Comparison of ENCODE assay signal across 1 cellular context in the genomic region with DNA sequence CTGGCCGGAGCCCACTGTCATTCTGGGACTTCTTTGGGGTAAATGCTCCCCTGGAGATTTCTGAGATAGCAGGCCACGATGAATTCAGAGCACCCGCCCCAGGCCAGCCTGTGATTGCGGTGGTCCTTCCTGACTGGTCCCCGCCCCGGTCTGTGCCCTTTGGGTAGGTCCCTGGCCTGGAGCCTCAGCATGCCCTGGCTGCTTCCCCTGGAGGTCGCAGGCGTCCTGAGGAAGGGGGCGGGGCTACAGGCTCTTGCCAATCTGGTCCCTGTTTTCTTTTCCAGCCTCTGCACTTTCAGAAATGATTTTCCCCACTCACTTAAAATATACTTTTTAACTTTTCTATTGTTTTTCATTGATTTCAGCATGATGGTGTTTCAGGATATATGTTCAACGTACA.
TF ChIP-seq lines count a peak whose summit lies in the region.

No MANE protein-coding gene starts in this region.

TF ChIP-seq in GM23338, 12 proteins besides CTCF, POLR2A, EP300 and RAD21 (continued from another document):
- TF ChIP-seq, protein P1, sequence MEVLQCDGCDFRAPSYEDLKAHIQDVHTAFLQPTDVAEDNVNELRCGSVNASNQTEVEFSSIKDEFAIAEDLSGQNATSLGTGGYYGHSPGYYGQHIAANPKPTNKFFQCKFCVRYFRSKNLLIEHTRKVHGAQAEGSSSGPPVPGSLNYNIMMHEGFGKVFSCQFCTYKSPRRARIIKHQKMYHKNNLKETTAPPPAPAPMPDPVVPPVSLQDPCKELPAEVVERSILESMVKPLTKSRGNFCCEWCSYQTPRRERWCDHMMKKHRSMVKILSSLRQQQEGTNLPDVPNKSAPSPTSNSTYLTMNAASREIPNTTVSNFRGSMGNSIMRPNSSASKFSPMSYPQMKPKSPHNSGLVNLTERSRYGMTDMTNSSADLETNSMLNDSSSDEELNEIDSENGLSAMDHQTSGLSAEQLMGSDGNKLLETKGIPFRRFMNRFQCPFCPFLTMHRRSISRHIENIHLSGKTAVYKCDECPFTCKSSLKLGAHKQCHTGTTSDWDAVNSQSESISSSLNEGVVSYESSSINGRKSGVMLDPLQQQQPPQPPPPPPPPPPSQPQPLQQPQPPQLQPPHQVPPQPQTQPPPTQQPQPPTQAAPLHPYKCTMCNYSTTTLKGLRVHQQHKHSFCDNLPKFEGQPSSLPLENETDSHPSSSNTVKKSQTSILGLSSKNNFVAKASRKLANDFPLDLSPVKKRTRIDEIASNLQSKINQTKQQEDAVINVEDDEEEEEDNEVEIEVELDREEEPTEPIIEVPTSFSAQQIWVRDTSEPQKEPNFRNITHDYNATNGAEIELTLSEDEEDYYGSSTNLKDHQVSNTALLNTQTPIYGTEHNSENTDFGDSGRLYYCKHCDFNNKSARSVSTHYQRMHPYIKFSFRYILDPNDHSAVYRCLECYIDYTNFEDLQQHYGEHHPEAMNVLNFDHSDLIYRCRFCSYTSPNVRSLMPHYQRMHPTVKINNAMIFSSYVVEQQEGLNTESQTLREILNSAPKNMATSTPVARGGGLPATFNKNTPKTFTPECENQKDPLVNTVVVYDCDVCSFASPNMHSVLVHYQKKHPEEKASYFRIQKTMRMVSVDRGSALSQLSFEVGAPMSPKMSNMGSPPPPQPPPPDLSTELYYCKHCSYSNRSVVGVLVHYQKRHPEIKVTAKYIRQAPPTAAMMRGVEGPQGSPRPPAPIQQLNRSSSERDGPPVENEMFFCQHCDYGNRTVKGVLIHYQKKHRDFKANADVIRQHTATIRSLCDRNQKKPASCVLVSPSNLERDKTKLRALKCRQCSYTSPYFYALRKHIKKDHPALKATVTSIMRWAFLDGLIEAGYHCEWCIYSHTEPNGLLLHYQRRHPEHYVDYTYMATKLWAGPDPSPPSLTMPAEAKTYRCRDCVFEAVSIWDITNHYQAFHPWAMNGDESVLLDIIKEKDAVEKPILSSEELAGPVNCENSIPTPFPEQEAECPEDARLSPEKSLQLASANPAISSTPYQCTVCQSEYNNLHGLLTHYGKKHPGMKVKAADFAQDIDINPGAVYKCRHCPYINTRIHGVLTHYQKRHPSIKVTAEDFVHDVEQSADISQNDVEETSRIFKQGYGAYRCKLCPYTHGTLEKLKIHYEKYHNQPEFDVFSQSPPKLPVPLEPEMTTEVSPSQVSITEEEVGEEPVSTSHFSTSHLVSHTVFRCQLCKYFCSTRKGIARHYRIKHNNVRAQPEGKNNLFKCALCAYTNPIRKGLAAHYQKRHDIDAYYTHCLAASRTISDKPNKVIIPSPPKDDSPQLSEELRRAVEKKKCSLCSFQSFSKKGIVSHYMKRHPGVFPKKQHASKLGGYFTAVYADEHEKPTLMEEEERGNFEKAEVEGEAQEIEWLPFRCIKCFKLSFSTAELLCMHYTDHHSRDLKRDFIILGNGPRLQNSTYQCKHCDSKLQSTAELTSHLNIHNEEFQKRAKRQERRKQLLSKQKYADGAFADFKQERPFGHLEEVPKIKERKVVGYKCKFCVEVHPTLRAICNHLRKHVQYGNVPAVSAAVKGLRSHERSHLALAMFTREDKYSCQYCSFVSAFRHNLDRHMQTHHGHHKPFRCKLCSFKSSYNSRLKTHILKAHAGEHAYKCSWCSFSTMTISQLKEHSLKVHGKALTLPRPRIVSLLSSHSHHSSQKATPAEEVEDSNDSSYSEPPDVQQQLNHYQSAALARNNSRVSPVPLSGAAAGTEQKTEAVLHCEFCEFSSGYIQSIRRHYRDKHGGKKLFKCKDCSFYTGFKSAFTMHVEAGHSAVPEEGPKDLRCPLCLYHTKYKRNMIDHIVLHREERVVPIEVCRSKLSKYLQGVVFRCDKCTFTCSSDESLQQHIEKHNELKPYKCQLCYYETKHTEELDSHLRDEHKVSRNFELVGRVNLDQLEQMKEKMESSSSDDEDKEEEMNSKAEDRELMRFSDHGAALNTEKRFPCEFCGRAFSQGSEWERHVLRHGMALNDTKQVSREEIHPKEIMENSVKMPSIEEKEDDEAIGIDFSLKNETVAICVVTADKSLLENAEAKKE (CRISPR knock-in tag; IDR thresholded peaks at IDR 0.05): no peak
- TF ChIP-seq, protein P2, sequence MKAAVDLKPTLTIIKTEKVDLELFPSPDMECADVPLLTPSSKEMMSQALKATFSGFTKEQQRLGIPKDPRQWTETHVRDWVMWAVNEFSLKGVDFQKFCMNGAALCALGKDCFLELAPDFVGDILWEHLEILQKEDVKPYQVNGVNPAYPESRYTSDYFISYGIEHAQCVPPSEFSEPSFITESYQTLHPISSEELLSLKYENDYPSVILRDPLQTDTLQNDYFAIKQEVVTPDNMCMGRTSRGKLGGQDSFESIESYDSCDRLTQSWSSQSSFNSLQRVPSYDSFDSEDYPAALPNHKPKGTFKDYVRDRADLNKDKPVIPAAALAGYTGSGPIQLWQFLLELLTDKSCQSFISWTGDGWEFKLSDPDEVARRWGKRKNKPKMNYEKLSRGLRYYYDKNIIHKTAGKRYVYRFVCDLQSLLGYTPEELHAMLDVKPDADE (IDR thresholded peaks at IDR 0.05): no peak
- TF ChIP-seq POLR2AphosphoS5 (IDR thresholded peaks at IDR 0.05; ENCODE audit: low read depth): no peak
- TF ChIP-seq CREB1 (CRISPR knock-in tag; IDR thresholded peaks at IDR 0.05; ENCODE audit: low read depth): no peak
- TF ChIP-seq JUNB (IDR thresholded peaks at IDR 0.05; ENCODE audit: unreplicated experiment): no peak
- no peak for TF ChIP-seq ZNF114 (CRISPR knock-in tag; IDR thresholded peaks at IDR 0.05)
- no peak for TF ChIP-seq NANOG (IDR thresholded peaks at IDR 0.05; ENCODE audit: borderline replicate concordance)
